1 cellular context compared by ENCODE assay signal in the genomic region with DNA sequence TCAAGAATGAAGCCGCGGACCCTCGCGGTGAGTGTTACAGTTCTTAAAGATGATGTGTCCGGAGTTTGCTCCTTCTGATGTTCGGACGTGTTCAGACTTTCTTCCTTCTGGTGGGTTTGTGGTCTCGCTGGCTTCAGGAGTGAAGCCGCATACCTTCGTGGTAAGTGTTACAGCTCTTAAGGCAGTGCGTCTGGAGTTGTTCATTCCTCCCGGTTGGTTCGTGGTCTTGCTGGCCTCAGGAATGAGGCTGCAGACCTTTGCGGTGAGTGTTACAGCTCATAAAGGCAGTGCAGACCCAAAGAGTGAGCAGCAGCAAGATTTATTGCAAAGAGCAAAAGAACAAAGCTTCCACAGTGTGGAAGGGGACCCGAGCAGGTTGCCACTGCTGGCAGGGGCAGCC. TPM values are rescaled to one million over a fixed set of nuclear protein-coding genes. Genes with fewer than 3 reads are reported as not detected.
"Had no signal": no experiment of that assay in that cellular context is flagged by ENCODE, and none has a peak within 500 bp of the region (broad histone marks: within the 10 kb centered on the region; RNA-seq: fewer than 3 reads in every experiment).

No MANE protein-coding gene starts in this region.

RNA-seq across cellular contexts. Expression of a gene that starts 37.8 kb away (rescaled TPM):
- total RNA-seq: LHCN-M2 had no signal
